ENCODE assay signal across 2 cellular contexts in genomic region chr2:178256382-178257053, GRCh38.
TF ChIP-seq lines count a peak whose summit lies in the region.

No MANE protein-coding gene starts in this region.

TF ChIP-seq in SK-N-SH treated with all-trans-retinoic acid at 6 μM for 48 hours, 23 proteins besides CTCF, POLR2A, EP300 and RAD21 (continued from another document):
- TF ChIP-seq ESRRG (CRISPR knock-in tag; IDR thresholded peaks at IDR 0.05) = no peak
- no peak for TF ChIP-seq CSDC2 (CRISPR knock-in tag; IDR thresholded peaks at IDR 0.05)
- TF ChIP-seq CREB5 (CRISPR knock-in tag; IDR thresholded peaks at IDR 0.05; ENCODE audit: low read depth) = no peak
- no peak for TF ChIP-seq TCF4 (CRISPR knock-in tag; IDR thresholded peaks at IDR 0.05; ENCODE audit: borderline replicate concordance)
- TF ChIP-seq TSHZ2 (CRISPR knock-in tag; IDR thresholded peaks at IDR 0.05) = no peak
- no peak for TF ChIP-seq ISL1 (CRISPR knock-in tag; IDR thresholded peaks at IDR 0.05)
- TF ChIP-seq ZNF565 (CRISPR knock-in tag; conservative IDR thresholded peaks at IDR 0.05; ENCODE audit: low read depth) = no peak
- TF ChIP-seq, protein P1, sequence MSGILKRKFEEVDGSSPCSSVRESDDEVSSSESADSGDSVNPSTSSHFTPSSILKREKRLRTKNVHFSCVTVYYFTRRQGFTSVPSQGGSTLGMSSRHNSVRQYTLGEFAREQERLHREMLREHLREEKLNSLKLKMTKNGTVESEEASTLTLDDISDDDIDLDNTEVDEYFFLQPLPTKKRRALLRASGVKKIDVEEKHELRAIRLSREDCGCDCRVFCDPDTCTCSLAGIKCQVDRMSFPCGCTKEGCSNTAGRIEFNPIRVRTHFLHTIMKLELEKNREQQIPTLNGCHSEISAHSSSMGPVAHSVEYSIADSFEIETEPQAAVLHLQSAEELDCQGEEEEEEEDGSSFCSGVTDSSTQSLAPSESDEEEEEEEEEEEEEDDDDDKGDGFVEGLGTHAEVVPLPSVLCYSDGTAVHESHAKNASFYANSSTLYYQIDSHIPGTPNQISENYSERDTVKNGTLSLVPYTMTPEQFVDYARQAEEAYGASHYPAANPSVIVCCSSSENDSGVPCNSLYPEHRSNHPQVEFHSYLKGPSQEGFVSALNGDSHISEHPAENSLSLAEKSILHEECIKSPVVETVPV (CRISPR knock-in tag; IDR thresholded peaks at IDR 0.05) = no peak
- TF ChIP-seq ZNF8 (CRISPR knock-in tag; IDR thresholded peaks at IDR 0.05) = no peak
- no peak for TF ChIP-seq PATZ1 (CRISPR knock-in tag; IDR thresholded peaks at IDR 0.05; ENCODE audit: borderline replicate concordance)

TF ChIP-seq in SK-N-SH, 30 proteins besides CTCF, POLR2A, EP300 and RAD21 (continued from another document):
- TF ChIP-seq ZBTB33 (IDR thresholded peaks at IDR 0.05; ENCODE audit: borderline replicate concordance, low read depth) = no peak
- TF ChIP-seq CHD2 (IDR thresholded peaks at IDR 0.05; ENCODE audit: low read length, partially characterized antibody) = no peak
- TF ChIP-seq, protein P2, sequence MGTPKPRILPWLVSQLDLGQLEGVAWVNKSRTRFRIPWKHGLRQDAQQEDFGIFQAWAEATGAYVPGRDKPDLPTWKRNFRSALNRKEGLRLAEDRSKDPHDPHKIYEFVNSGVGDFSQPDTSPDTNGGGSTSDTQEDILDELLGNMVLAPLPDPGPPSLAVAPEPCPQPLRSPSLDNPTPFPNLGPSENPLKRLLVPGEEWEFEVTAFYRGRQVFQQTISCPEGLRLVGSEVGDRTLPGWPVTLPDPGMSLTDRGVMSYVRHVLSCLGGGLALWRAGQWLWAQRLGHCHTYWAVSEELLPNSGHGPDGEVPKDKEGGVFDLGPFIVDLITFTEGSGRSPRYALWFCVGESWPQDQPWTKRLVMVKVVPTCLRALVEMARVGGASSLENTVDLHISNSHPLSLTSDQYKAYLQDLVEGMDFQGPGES (IDR thresholded peaks at IDR 0.05; ENCODE audit: low read depth, low read length) = no peak
- no peak for TF ChIP-seq TCF12 (IDR thresholded peaks at IDR 0.05)
- no peak for TF ChIP-seq ELF1 (IDR thresholded peaks at IDR 0.05)
- no peak for TF ChIP-seq GABPA (IDR thresholded peaks at IDR 0.05; ENCODE audit: low read depth)
- TF ChIP-seq, protein P3, sequence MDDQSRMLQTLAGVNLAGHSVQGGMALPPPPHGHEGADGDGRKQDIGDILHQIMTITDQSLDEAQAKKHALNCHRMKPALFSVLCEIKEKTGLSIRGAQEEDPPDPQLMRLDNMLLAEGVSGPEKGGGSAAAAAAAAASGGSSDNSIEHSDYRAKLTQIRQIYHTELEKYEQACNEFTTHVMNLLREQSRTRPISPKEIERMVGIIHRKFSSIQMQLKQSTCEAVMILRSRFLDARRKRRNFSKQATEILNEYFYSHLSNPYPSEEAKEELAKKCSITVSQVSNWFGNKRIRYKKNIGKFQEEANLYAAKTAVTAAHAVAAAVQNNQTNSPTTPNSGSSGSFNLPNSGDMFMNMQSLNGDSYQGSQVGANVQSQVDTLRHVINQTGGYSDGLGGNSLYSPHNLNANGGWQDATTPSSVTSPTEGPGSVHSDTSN (IDR thresholded peaks at IDR 0.05) = no peak
- no peak for TF ChIP-seq RFX5 (IDR thresholded peaks at IDR 0.05; ENCODE audit: low read length)
- TF ChIP-seq, protein P4, sequence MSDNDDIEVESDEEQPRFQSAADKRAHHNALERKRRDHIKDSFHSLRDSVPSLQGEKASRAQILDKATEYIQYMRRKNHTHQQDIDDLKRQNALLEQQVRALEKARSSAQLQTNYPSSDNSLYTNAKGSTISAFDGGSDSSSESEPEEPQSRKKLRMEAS (IDR thresholded peaks at IDR 0.05; ENCODE audit: low read depth) = no peak
- TF ChIP-seq REST (IDR thresholded peaks at IDR 0.05; ENCODE audit: low read depth, low read length) = no peak
- TF ChIP-seq JUND (IDR thresholded peaks at IDR 0.05) = no peak
- no peak for TF ChIP-seq FOXM1 (IDR thresholded peaks at IDR 0.05; ENCODE audit: low read depth)
- TF ChIP-seq TEAD4 (IDR thresholded peaks at IDR 0.05; ENCODE audit: borderline replicate concordance, insufficient read depth) = no peak
